ENCODE assay signal across 8 cellular contexts in genomic region chr5:88882321-88883038, GRCh38. TPM values are rescaled to one million over a fixed set of nuclear protein-coding genes. Genes with fewer than 3 reads are reported as not detected.
A peak's percentile ranks its signal among the peaks of the same experiment; 100 is the strongest.
DNase-seq lines count a peak whose midpoint lies in the region; ATAC-seq lines count a peak whose summit lies in the region.

No MANE protein-coding gene starts in this region.

- ATAC-seq in stimulated activated memory B cell treated with anti-CD40 and anti-IgM and Interleukin-4, amounts not matched to agents 10 μg/mL and 1 μg/mL and 100 μg/mL, for 72 hours: peak; percentile 28
- ATAC-seq in GM21825 (IDR thresholded peaks at IDR 0.05; ENCODE audit: unreplicated experiment) (no peak), HG02798 (IDR thresholded peaks at IDR 0.05; ENCODE audit: poor library complexity, unreplicated experiment) (no peak)

- peaks cover 23 to 49% of the 10 kb centered on the region in 2 donors for H3K4me1 Mint-ChIP-seq in immature natural killer cell
- peaks cover 29% of the 10 kb centered on the region for H3K4me1 Mint-ChIP-seq in stimulated activated memory B cell treated with anti-CD40 and anti-IgM and Interleukin-4, amounts not matched to agents 10 μg/mL and 1 μg/mL and 100 μg/mL, for 72 hours

- H3K4me3 Mint-ChIP-seq in immature natural killer cell: peak overlapping the region; percentile 93 to 100 (median 96)
- H3K4me3 Mint-ChIP-seq in stimulated activated memory B cell treated with anti-CD40 and anti-IgM and Interleukin-4, amounts not matched to agents 10 μg/mL and 1 μg/mL and 100 μg/mL, for 72 hours: peak overlapping the region; percentile 98

- DNase-seq in adipocyte (ENCODE audit: low read depth): peak; percentile 49
- no peak for DNase-seq in immature natural killer cell
- DNase-seq in ecto neural progenitor cell (ENCODE audit: low spot score): no peak

- H3K9ac ChIP-seq in HUES48 (ENCODE audit: low read depth, low read length) (no peak overlapping the region), adipocyte (ENCODE audit: low read length) (peak overlapping the region; percentile 94)

- H3K79me2 ChIP-seq in ACC112 (ENCODE audit: control insufficient read depth, insufficient read depth, low read length, unreplicated experiment): no peaks in the 10 kb centered on the region

- H3K4me3 ChIP-seq in ACC112 (ENCODE audit: low read depth, low read length) (peak overlapping the region; percentile 82), HUES48 (ENCODE audit: low read depth, low read length) (peak overlapping the region; percentile 71), adipocyte (ENCODE audit: low read length) (peak overlapping the region; percentile 98)

- H3K4me1 ChIP-seq in ACC112 (ENCODE audit: control insufficient read depth, insufficient read depth, low read length, unreplicated experiment) (peaks cover 22% of the 10 kb centered on the region), HUES48 (ENCODE audit: control insufficient read depth, insufficient read depth, low read length) (peaks cover 7% of the 10 kb centered on the region; the same call in 1 of the 2 replicates), adipocyte (ENCODE audit: control insufficient read depth, insufficient read depth, low read length) (peaks cover 28% of the 10 kb centered on the region)

- H3K27ac ChIP-seq in ACC112 (ENCODE audit: low read depth, low read length) (peak overlapping the region; percentile 77), HUES48 (ENCODE audit: low read depth, low read length) (no peak overlapping the region)

- H3K27ac Mint-ChIP-seq in immature natural killer cell: peak overlapping the region in 5 of 6 donors; percentile 42 to 86 (median 66)
- H3K27ac Mint-ChIP-seq in stimulated activated memory B cell treated with anti-CD40 and anti-IgM and Interleukin-4, amounts not matched to agents 10 μg/mL and 1 μg/mL and 100 μg/mL, for 72 hours: peak overlapping the region; percentile 99

- H2AFZ ChIP-seq in ACC112 (ENCODE audit: low read length, unreplicated experiment): peak overlapping the region; percentile 50

- H3K36me3 Mint-ChIP-seq in immature natural killer cell: no peaks in the 10 kb centered on the region
- H3K36me3 Mint-ChIP-seq in stimulated activated memory B cell treated with anti-CD40 and anti-IgM and Interleukin-4, amounts not matched to agents 10 μg/mL and 1 μg/mL and 100 μg/mL, for 72 hours: peaks cover 6% of the 10 kb centered on the region

- no peaks in the 10 kb centered on the region for H3K9me3 Mint-ChIP-seq in immature natural killer cell
- no peaks in the 10 kb centered on the region for H3K9me3 Mint-ChIP-seq in stimulated activated memory B cell treated with anti-CD40 and anti-IgM and Interleukin-4, amounts not matched to agents 10 μg/mL and 1 μg/mL and 100 μg/mL, for 72 hours

- peaks cover 1 to 9% (median 6%) of the 10 kb centered on the region in 3 donors for H3K27me3 Mint-ChIP-seq in immature natural killer cell (ENCODE audit: low read depth in 3 of 3)
- H3K27me3 Mint-ChIP-seq in stimulated activated memory B cell treated with anti-CD40 and anti-IgM and Interleukin-4, amounts not matched to agents 10 μg/mL and 1 μg/mL and 100 μg/mL, for 72 hours: no peaks in the 10 kb centered on the region

- H3K27me3 ChIP-seq in ACC112 (ENCODE audit: insufficient read depth, low read length): no peaks in the 10 kb centered on the region
- peaks cover 59% of the 10 kb centered on the region for H3K27me3 ChIP-seq in HUES48 (ENCODE audit: control insufficient read depth, insufficient read depth, low read length)
- no peaks in the 10 kb centered on the region for H3K27me3 ChIP-seq in adipocyte (replicated peaks; ENCODE audit: control insufficient read depth, insufficient read depth, low read length)

- H3K36me3 ChIP-seq in ACC112 (ENCODE audit: insufficient read depth, low read length) (no peaks in the 10 kb centered on the region), HUES48 (ENCODE audit: control insufficient read depth, insufficient read depth, low read length) (no peaks in the 10 kb centered on the region), adipocyte (ENCODE audit: control insufficient read depth, insufficient read depth, low read length, severe bottlenecking) (no peaks in the 10 kb centered on the region)

- H3K9me3 ChIP-seq in HUES48 (ENCODE audit: control insufficient read depth, insufficient read depth, low read length) (no peaks in the 10 kb centered on the region), adipocyte (ENCODE audit: control insufficient read depth, low read length) (no peaks in the 10 kb centered on the region)

RNA-seq across cellular contexts. Expression of gene MEF2C, which starts 0.5 kb away (rescaled TPM):
- polyA plus RNA-seq in immature natural killer cell: 1 to 10 TPM; 2.1 to 9.6 (median 8.4) TPM
